In genomic region chr1:1388078-1388472, GRCh38 we compare ENCODE assay signal across 32 cellular contexts. TPM values are rescaled to one million over a fixed set of nuclear protein-coding genes. Genes with fewer than 3 reads are reported as not detected.
"Had no signal": no experiment of that assay in that cellular context is flagged by ENCODE, and none has a peak within 500 bp of the region (broad histone marks: within the 10 kb centered on the region; RNA-seq: fewer than 3 reads in every experiment).

No MANE protein-coding gene starts in this region.

- ATAC-seq: activated naive CD4-positive, alpha-beta T cell treated with anti-CD3 and anti-CD28 coated beads, Interleukin-2, amount 50 U/mL, for 72 hours; activated T-cell treated with anti-CD3 and anti-CD28 coated beads, Interleukin-2, amount 50 U/mL, for 72 hours had no signal

- H3K4me1 Mint-ChIP-seq: activated naive CD8-positive, alpha-beta T cell treated with anti-CD3 and anti-CD28 coated beads, Interleukin-2, amount 10 ng/mL, durations not matched to agents 7 days and 5 days; brain had no signal

- H3K27me3 Mint-ChIP-seq: activated CD4-positive, alpha-beta memory T cell treated with anti-CD3 and anti-CD28 coated beads, Interleukin-2, amount 10 ng/mL, durations not matched to agents 7 days and 5 days; activated CD4-positive, alpha-beta T cell treated with anti-CD3 and anti-CD28 coated beads, Interleukin-2, amount 10 ng/mL, durations not matched to agents 7 days and 5 days; activated naive CD4-positive, alpha-beta T cell treated with anti-CD3 and anti-CD28 coated beads, Interleukin-2, amount 10 ng/mL, durations not matched to agents 7 days and 5 days; activated naive CD8-positive, alpha-beta T cell treated with anti-CD3 and anti-CD28 coated beads, Interleukin-2, amount 10 ng/mL, durations not matched to agents 7 days and 5 days; activated T-cell treated with anti-CD3 and anti-CD28 coated beads, Interleukin-2, amount 50 U/mL, for 24 hours; brain had no signal

- H3K27me3 ChIP-seq: breast epithelium, cardiac muscle cell, colonic mucosa, esophagus squamous epithelium had no signal

- H3K4me1 ChIP-seq: breast epithelium, colonic mucosa had no signal

- H3K4me3 Mint-ChIP-seq: activated CD4-positive, alpha-beta memory T cell treated with anti-CD3 and anti-CD28 coated beads, Interleukin-2, amount 10 ng/mL, durations not matched to agents 7 days and 5 days; activated CD4-positive, alpha-beta T cell treated with anti-CD3 and anti-CD28 coated beads, Interleukin-2, amount 10 ng/mL, durations not matched to agents 7 days and 5 days; activated naive CD4-positive, alpha-beta T cell treated with anti-CD3 and anti-CD28 coated beads, Interleukin-2, amount 10 ng/mL, durations not matched to agents 7 days and 5 days; activated naive CD8-positive, alpha-beta T cell treated with anti-CD3 and anti-CD28 coated beads, Interleukin-2, amount 10 ng/mL, durations not matched to agents 7 days and 5 days; activated T-cell treated with anti-CD3 and anti-CD28 coated beads, Interleukin-2, amount 50 U/mL, for 24 hours; activated T-cell treated with anti-CD3 and anti-CD28 coated beads, Interleukin-2, amount 50 U/mL, for 72 hours; brain had no signal

- H3K27ac Mint-ChIP-seq: activated CD4-positive, alpha-beta memory T cell treated with anti-CD3 and anti-CD28 coated beads, Interleukin-2, amount 10 ng/mL, durations not matched to agents 7 days and 5 days; activated CD4-positive, alpha-beta T cell treated with anti-CD3 and anti-CD28 coated beads, Interleukin-2, amount 10 ng/mL, durations not matched to agents 7 days and 5 days; activated naive CD4-positive, alpha-beta T cell treated with anti-CD3 and anti-CD28 coated beads, Interleukin-2, amount 10 ng/mL, durations not matched to agents 7 days and 5 days; activated naive CD8-positive, alpha-beta T cell treated with anti-CD3 and anti-CD28 coated beads, Interleukin-2, amount 10 ng/mL, durations not matched to agents 7 days and 5 days; activated T-cell treated with anti-CD3 and anti-CD28 coated beads, Interleukin-2, amount 50 U/mL, for 24 hours; activated T-cell treated with anti-CD3 and anti-CD28 coated beads, Interleukin-2, amount 50 U/mL, for 72 hours; brain had no signal

- H3K9me3 Mint-ChIP-seq: activated CD4-positive, alpha-beta memory T cell treated with anti-CD3 and anti-CD28 coated beads, Interleukin-2, amount 10 ng/mL, durations not matched to agents 7 days and 5 days; activated CD4-positive, alpha-beta T cell treated with anti-CD3 and anti-CD28 coated beads, Interleukin-2, amount 10 ng/mL, durations not matched to agents 7 days and 5 days; activated naive CD4-positive, alpha-beta T cell treated with anti-CD3 and anti-CD28 coated beads, Interleukin-2, amount 10 ng/mL, durations not matched to agents 7 days and 5 days; activated naive CD4-positive, alpha-beta T cell treated with anti-CD3 and anti-CD28 coated beads, Interleukin-2, amount 50 U/mL, for 72 hours; activated naive CD8-positive, alpha-beta T cell treated with anti-CD3 and anti-CD28 coated beads, Interleukin-2, amount 10 ng/mL, durations not matched to agents 7 days and 5 days; activated T-cell treated with anti-CD3 and anti-CD28 coated beads, Interleukin-2, amount 50 U/mL, for 24 hours; activated T-cell treated with anti-CD3 and anti-CD28 coated beads, Interleukin-2, amount 50 U/mL, for 72 hours; brain had no signal

- FAIRE-seq: endometrium, endothelial cell of umbilical vein had no signal

- H3K27ac ChIP-seq: breast epithelium, cardiac muscle cell, colonic mucosa, epithelial cell of prostate, esophagus squamous epithelium had no signal

- DNase-seq: activated CD4-positive, alpha-beta memory T cell treated with anti-CD3 and anti-CD28 coated beads, Interleukin-2, amount 10 ng/mL, durations not matched to agents 7 days and 5 days; activated CD4-positive, alpha-beta T cell treated with anti-CD3 and anti-CD28 coated beads for 4 hours; activated CD4-positive, alpha-beta T cell treated with anti-CD3 and anti-CD28 coated beads, Interleukin-2, amount 10 ng/mL, durations not matched to agents 7 days and 5 days; activated CD4-positive, alpha-beta T cell treated with anti-CD3 and anti-CD28 coated beads, Interleukin-2, amount 50 U/mL, for 4 hours; activated CD4-positive, CD25-positive, alpha-beta regulatory T cell; activated CD4-positive, CD25-positive, alpha-beta regulatory T cell treated with anti-CD3 and anti-CD28 coated beads, Interleukin-2, amount 50 U/mL, for 72 hours; activated CD8-positive, alpha-beta memory T cell treated with anti-CD3 and anti-CD28 coated beads, Interleukin-2, amount 50 U/mL, for 48 hours; activated gamma-delta T cell; activated naive CD4-positive, alpha-beta T cell; activated naive CD4-positive, alpha-beta T cell treated with anti-CD3 and anti-CD28 coated beads, Interleukin-2, amount 10 ng/mL, durations not matched to agents 7 days and 5 days; activated naive CD8-positive, alpha-beta T cell treated with anti-CD3 and anti-CD28 coated beads, Interleukin-2, amount 10 ng/mL, durations not matched to agents 7 days and 5 days; activated T-cell treated with anti-CD3 and anti-CD28 coated beads for 4 hours; activated T-cell treated with anti-CD3 and anti-CD28 coated beads, Interleukin-2, amount 50 U/mL, for 24 hours; activated T-cell treated with anti-CD3 and anti-CD28 coated beads, Interleukin-2, amount 50 U/mL, for 72 hours; amniotic stem cell; anterior cingulate cortex; central memory CD4-positive, alpha-beta T cell; cerebellar nuclear complex; colonic mucosa; effector CD8-positive, alpha-beta T cell; esophagus squamous epithelium; foreskin melanocyte; head of caudate nucleus had no signal

- H3K4me3 ChIP-seq: breast epithelium, cardiac muscle cell, colonic mucosa, esophagus squamous epithelium had no signal

- H3K9me3 ChIP-seq: breast epithelium, colonic mucosa, esophagus squamous epithelium had no signal

RNA-seq across cellular contexts. Expression of gene MXRA8, which starts 29.7 kb away (rescaled TPM):
- total RNA-seq: dermis microvascular lymphatic vessel endothelial cell had no signal

RNA-seq across cellular contexts. Expression of gene ANKRD65, which starts 33.0 kb away (rescaled TPM):
- total RNA-seq: activated CD4-positive, alpha-beta memory T cell treated with anti-CD3 and anti-CD28 coated beads, Interleukin-2, amount 10 ng/mL, durations not matched to agents 7 days and 5 days; activated CD4-positive, alpha-beta T cell treated with anti-CD3 and anti-CD28 coated beads, Interleukin-2, amount 10 ng/mL, durations not matched to agents 7 days and 5 days; activated naive CD8-positive, alpha-beta T cell treated with anti-CD3 and anti-CD28 coated beads, Interleukin-2, amount 10 ng/mL, durations not matched to agents 7 days and 5 days; T-helper 1 cell treated with Interleukin-12 subunit alpha and Interleukin-12 subunit beta and Interleukin-4 antibody, amounts not matched to agents 30 ng/mL and 1 ng/mL, for 36 hours had no signal
